Comparison of ENCODE assay signal across 28 cellular contexts in the genomic region with DNA sequence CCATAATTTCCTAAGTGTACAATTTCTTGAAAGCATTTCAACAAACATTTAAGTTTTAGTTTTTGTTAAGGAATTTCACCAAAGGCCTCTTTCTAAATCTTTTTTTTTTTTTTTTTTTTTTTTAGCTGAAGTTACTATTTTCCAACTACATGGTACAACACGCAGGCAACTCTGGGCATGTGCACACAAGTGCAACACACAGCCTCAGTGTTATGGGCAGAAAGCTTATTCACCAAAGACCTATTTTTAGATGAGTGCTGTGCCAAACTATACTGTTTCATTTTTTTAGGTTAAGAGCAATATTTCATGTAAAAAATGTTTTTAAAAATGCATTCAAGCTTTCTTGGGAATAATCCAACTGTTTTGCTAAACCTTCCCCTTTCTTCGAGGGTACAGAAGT. TPM values are rescaled to one million over a fixed set of nuclear protein-coding genes. Genes with fewer than 3 reads are reported as not detected.
DNase-seq lines count a peak whose midpoint lies in the region; ATAC-seq and TF ChIP-seq lines count a peak whose summit lies in the region.
"Had no signal": no experiment of that assay in that cellular context is flagged by ENCODE, and none has a peak within 500 bp of the region (broad histone marks: within the 10 kb centered on the region; RNA-seq: fewer than 3 reads in every experiment).

No MANE protein-coding gene starts in this region.

- ATAC-seq in heart right ventricle (peak in 3 of 8 donors; percentile 63 to 69 (median 68)), T-cell (replicated peaks in 1 of 4) (no peak), HG03108 (IDR thresholded peaks at IDR 0.05; ENCODE audit: unreplicated experiment) (no peak), GM21515 (IDR thresholded peaks at IDR 0.05; ENCODE audit: unreplicated experiment) (no peak)
- ATAC-seq: body of pancreas, gastrocnemius medialis, HCT116, left colon, WTC11 had no signal

- no peaks in the 10 kb centered on the region for H3F3A ChIP-seq in smooth muscle cell (ENCODE audit: low read depth)

- H3K4me3 ChIP-seq in mammary epithelial cell (replicated peaks in 1 of 3; ENCODE audit: insufficient read depth in 1 of 3, low read depth in 2 of 3, low read length in 3 of 3) (peak overlapping the region in 1 of 3 experiments; percentile 16), heart right ventricle (no peak overlapping the region), smooth muscle cell (no peak overlapping the region)
- H3K4me3 ChIP-seq: body of pancreas, esophagus muscularis mucosa, gastrocnemius medialis had no signal

- H3K27me3 ChIP-seq in mammary epithelial cell (ENCODE audit: insufficient read depth, low read length), result no peaks in the 10 kb centered on the region
- H3K27me3 ChIP-seq in heart right ventricle, result no peaks in the 10 kb centered on the region
- no peaks in the 10 kb centered on the region for H3K27me3 ChIP-seq in smooth muscle cell (ENCODE audit: low read depth)
- H3K27me3 ChIP-seq: body of pancreas, esophagus muscularis mucosa, gastrocnemius medialis had no signal

- POLR2A ChIA-PET in RWPE1 (lab: Yijun Ruan, JAX; ENCODE audit: low non-redundant PET) (no interaction called here), T-cell (lab: Charles Lee) (no interaction called here)

- in situ Hi-C loops in mammary epithelial cell (cut with MboI; ENCODE audit: low sequenced_read_pairs in 2 of 2), result loop anchor here in 1 of 2 donors (25.0 kb wide), 1 partner anchor 163 kb away; no protein-coding TSS in a partner anchor

- H3K27ac ChIP-seq in RWPE1 (no peak overlapping the region), mammary epithelial cell (ENCODE audit: insufficient read depth, low read depth, low read length) (peak overlapping the region; percentile 72), heart right ventricle (peak overlapping the region in 9 of 10 donors; percentile 13 to 80 (median 68)), smooth muscle cell (ENCODE audit: low read depth) (peak overlapping the region; percentile 81)
- H3K27ac ChIP-seq: esophagus muscularis mucosa, HL-60 had no signal

- no peaks in the 10 kb centered on the region for H4K20me1 ChIP-seq in mammary epithelial cell (ENCODE audit: insufficient read depth, low read length)
- no peaks in the 10 kb centered on the region for H4K20me1 ChIP-seq in smooth muscle cell (ENCODE audit: low read depth)

- DNase-seq in RWPE1 (ENCODE audit: low spot score) (peak; percentile 45), mammary epithelial cell (peak; percentile 77), heart right ventricle (no peak), smooth muscle cell (lab: John Stamatoyannopoulos, UW; ENCODE audit: unreplicated experiment) (no peak), T-cell (no peak)
- DNase-seq: activated CD4-positive, alpha-beta T cell treated with anti-CD3 and anti-CD28 coated beads, Interleukin-2, amount 10 ng/mL, durations not matched to agents 7 days and 5 days; activated T-cell treated with anti-CD3 and anti-CD28 coated beads, Interleukin-2, amount 50 U/mL, for 24 hours; body of pancreas; DMS79 treated with DMSO at 0.1 percent for 48 hours; effector CD4-positive, alpha-beta T cell; gastrocnemius medialis; GF-D8; hippocampal formation; left colon; NCI-H1436 treated with DMSO at 0.1 percent for 48 hours; NCI-H510A; RPMI8226; T1000; trophoblast cell had no signal

- H3K9me3 ChIP-seq in mammary epithelial cell (replicated peaks; ENCODE audit: insufficient read depth, low read length), result no peaks in the 10 kb centered on the region
- no peaks in the 10 kb centered on the region for H3K9me3 ChIP-seq in heart right ventricle
- no peaks in the 10 kb centered on the region for H3K9me3 ChIP-seq in smooth muscle cell (replicated peaks; ENCODE audit: low read depth)
- H3K9me3 ChIP-seq: body of pancreas, esophagus muscularis mucosa, gastrocnemius medialis had no signal

- no peaks in the 10 kb centered on the region for H3K9me3 Mint-ChIP-seq in T-cell
- H3K9me3 Mint-ChIP-seq: activated CD4-positive, alpha-beta T cell treated with anti-CD3 and anti-CD28 coated beads, Interleukin-2, amount 10 ng/mL, durations not matched to agents 7 days and 5 days; activated T-cell treated with anti-CD3 and anti-CD28 coated beads, Interleukin-2, amount 50 U/mL, for 24 hours; stimulated activated naive CD8-positive, alpha-beta T cell treated with anti-CD3 and anti-CD28 coated beads, Interleukin-15, Interleukin-2, amounts not matched to agents 100 ng/mL and 50 ng/mL, for 24 hours; WTC11 had no signal

- H3K36me3 Mint-ChIP-seq in T-cell, result no peaks in the 10 kb centered on the region
- H3K36me3 Mint-ChIP-seq: CD14-positive monocyte, WTC11 had no signal

- CTCF ChIA-PET in RWPE1 (lab: Yijun Ruan, JAX) (interaction anchor here (0.6 to 1.1 kb wide), 6 partner anchors 19 to 876 kb away, joined by 3 to 7 read pairs (median 4); no protein-coding TSS in a partner anchor), mammary epithelial cell (lab: Charles Lee; ENCODE audit: low non-redundant PET) (no interaction called here), T-cell (lab: Charles Lee) (no interaction called here)

- H3K36me3 ChIP-seq in mammary epithelial cell (ENCODE audit: insufficient read depth, low read length) (no peaks in the 10 kb centered on the region), heart right ventricle (no peaks in the 10 kb centered on the region), smooth muscle cell (ENCODE audit: low read depth) (no peaks in the 10 kb centered on the region)
- H3K36me3 ChIP-seq: esophagus muscularis mucosa, gastrocnemius medialis had no signal

- no peak overlapping the region for H3K4me3 Mint-ChIP-seq in T-cell
- H3K4me3 Mint-ChIP-seq: activated CD4-positive, alpha-beta T cell treated with anti-CD3 and anti-CD28 coated beads, Interleukin-2, amount 10 ng/mL, durations not matched to agents 7 days and 5 days; activated T-cell treated with anti-CD3 and anti-CD28 coated beads, Interleukin-2, amount 50 U/mL, for 24 hours; CD14-positive monocyte; stimulated activated naive CD8-positive, alpha-beta T cell treated with anti-CD3 and anti-CD28 coated beads, Interleukin-15, Interleukin-2, amounts not matched to agents 100 ng/mL and 50 ng/mL, for 24 hours; WTC11 had no signal

- H3K4me1 ChIP-seq in mammary epithelial cell (ENCODE audit: insufficient read depth, low read length) (peaks cover 16% of the 10 kb centered on the region), heart right ventricle (peaks cover 0 to 24% (median 11%) of the 10 kb centered on the region in 9 donors), smooth muscle cell (ENCODE audit: low read depth) (peaks cover 13% of the 10 kb centered on the region)

- H3K79me2 ChIP-seq in mammary epithelial cell (ENCODE audit: insufficient read depth, low read length), result no peaks in the 10 kb centered on the region
- H3K79me2 ChIP-seq in smooth muscle cell (ENCODE audit: low read depth), result no peaks in the 10 kb centered on the region

- no peaks in the 10 kb centered on the region for H3K4me1 Mint-ChIP-seq in T-cell
- H3K4me1 Mint-ChIP-seq: activated CD4-positive, alpha-beta T cell treated with anti-CD3 and anti-CD28 coated beads, Interleukin-2, amount 10 ng/mL, durations not matched to agents 7 days and 5 days had no signal

- intact Hi-C loops in mammary epithelial cell (cut with micrococcal nuclease) (loop anchor here (5.0 kb wide), 1 partner anchor 83 kb away; no protein-coding TSS in a partner anchor), heart right ventricle (cut with DNase I) (no loop called here)

- H3K4me2 ChIP-seq in mammary epithelial cell (ENCODE audit: insufficient read depth, low read depth, low read length), result peak overlapping the region; percentile 67
- peak overlapping the region; percentile 65 for H3K4me2 ChIP-seq in smooth muscle cell

- 0% methylated on average over 2 of the region's 2 CpGs for WGBS in mammary epithelial cell (ENCODE audit: low coverage, missing lambda C conversion rate)
- WGBS in heart right ventricle, 2 donors, result 62 to 81% methylated on average over 2 of the region's 2 CpGs
- WGBS in smooth muscle cell (ENCODE audit: low lambda C conversion rate), result 89% methylated on average over 2 of the region's 2 CpGs

- H2AFZ ChIP-seq in mammary epithelial cell (ENCODE audit: low read depth, low read length) (peak overlapping the region; percentile 39), smooth muscle cell (ENCODE audit: low read depth) (peak overlapping the region; percentile 71)

- TF ChIP-seq CTCF in RWPE1 (conservative IDR thresholded peaks at IDR 0.05; ENCODE audit: low read depth), result no peak
- no peak for TF ChIP-seq CTCF in mammary epithelial cell (conservative IDR thresholded peaks at IDR 0.05 in 1 of 2, IDR thresholded peaks at IDR 0.05 in 1 of 2; ENCODE audit: extremely low read depth in 1 of 2, insufficient read depth in 1 of 2, low read depth in 1 of 2, low read length in 2 of 2)
- no peak for TF ChIP-seq CTCF in heart right ventricle (IDR thresholded peaks at IDR 0.05)
- TF ChIP-seq CTCF in smooth muscle cell (IDR thresholded peaks at IDR 0.05; ENCODE audit: borderline replicate concordance, insufficient read depth, poor library complexity, severe bottlenecking), result no peak

- dilution Hi-C loops in mammary epithelial cell (cut with HindIII; ENCODE audit: low sequenced_read_pairs), result no loop called here

- peak overlapping the region; percentile 57 for H3K9ac ChIP-seq in mammary epithelial cell (ENCODE audit: insufficient read depth, low read length)
- peak overlapping the region; percentile 71 for H3K9ac ChIP-seq in smooth muscle cell (ENCODE audit: low read depth)

- no peak overlapping the region for H3K27ac Mint-ChIP-seq in T-cell
- H3K27ac Mint-ChIP-seq: activated CD4-positive, alpha-beta T cell treated with anti-CD3 and anti-CD28 coated beads, Interleukin-2, amount 10 ng/mL, durations not matched to agents 7 days and 5 days; activated T-cell treated with anti-CD3 and anti-CD28 coated beads, Interleukin-2, amount 50 U/mL, for 24 hours; CD14-positive monocyte; stimulated activated naive CD8-positive, alpha-beta T cell treated with anti-CD3 and anti-CD28 coated beads, Interleukin-15, Interleukin-2, amounts not matched to agents 100 ng/mL and 50 ng/mL, for 24 hours; WTC11 had no signal

- BruUV-seq in mammary epithelial cell (replicated peaks; lab: Mats Ljungman, UMichigan), result no TSS peak

- peaks cover 24 to 35% of the 10 kb centered on the region in 2 donors for H3K27me3 Mint-ChIP-seq in T-cell
- H3K27me3 Mint-ChIP-seq: progenitor cell of endocrine pancreas had no signal

RNA-seq across cellular contexts. Expression of a gene that starts 42.0 kb away (rescaled TPM):
- total RNA-seq in mammary epithelial cell (10 to 100 TPM; 44.4 to 54.0 TPM), heart right ventricle (10 to 100 TPM; 25.2 to 50.2 (median 32.5) TPM), smooth muscle cell (26.8 and 29.5 TPM in 2 replicates), T-cell (10 to 100 TPM; 60.6 to 90.3 (median 65.0) TPM)
- polyA plus RNA-seq in mammary epithelial cell (12.0 TPM), heart right ventricle (10 to 100 TPM; 10.5 to 13.5 TPM), smooth muscle cell (14.3 and 17.2 TPM in 2 replicates)
- 39.8 TPM for polyA minus RNA-seq in mammary epithelial cell

Comparison
In these comparisons a context has a peak if more than half of its experiments do, and no peak if none do; other contexts are left out.
1. DNase-seq: peak in RWPE1 (single experiment) and mammary epithelial cell (single experiment); none in heart right ventricle (0 of 2), smooth muscle cell (single experiment) and T-cell (0 of 34).